11 cellular contexts compared by ENCODE assay signal in the genomic region with DNA sequence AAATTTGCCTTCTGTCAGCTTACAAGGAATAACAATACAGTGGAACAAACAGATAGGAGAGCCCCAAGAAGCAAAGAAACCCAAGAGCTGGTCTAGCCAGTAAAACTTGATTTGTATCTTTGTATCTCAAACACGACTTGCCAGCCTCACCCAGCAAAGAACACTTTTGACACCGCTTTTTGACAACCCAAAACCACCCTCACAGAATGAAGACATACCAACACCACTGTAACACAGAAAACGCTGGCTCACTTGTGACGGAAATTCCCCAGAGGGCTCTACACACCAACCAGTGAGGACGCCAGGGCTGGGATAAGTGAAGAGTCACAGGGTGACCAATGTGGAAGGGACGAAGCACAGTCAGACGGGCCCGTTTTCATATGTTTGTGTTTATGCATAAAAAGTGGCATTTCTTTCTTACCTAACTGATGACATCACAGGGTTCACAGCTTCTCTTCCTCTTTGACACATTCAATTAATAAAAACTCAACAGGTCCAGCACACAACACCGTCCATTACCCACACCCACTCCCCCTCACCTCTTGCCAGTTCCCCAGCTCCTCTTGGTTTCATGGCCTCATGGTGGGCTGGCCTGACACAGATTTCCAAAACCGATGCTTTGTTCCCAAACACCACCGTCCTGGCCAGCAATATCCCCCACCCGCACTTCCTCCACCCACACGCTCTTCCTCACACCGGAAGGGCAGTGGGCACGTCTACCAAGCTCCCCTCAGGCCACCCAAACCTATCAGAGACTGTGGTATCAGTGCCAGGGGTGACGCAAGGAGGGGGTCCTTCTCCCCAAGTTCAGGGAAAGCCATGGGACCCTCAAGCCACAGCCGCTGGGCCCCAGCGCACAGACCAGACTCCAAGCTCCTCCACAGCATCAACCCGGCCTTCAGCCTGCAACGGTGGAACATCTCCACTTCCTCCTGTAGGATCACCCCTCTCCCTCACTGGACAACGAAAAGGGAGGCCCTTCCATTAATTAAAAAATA.
"Had no signal": no experiment of that assay in that cellular context is flagged by ENCODE, and none has a peak within 500 bp of the region (broad histone marks: within the 10 kb centered on the region; RNA-seq: fewer than 3 reads in every experiment).

No MANE protein-coding gene starts in this region.

- H3K36me3 ChIP-seq: adrenal gland, pancreas, thyroid gland had no signal

- H3K4me1 ChIP-seq: pancreas had no signal

- ATAC-seq: left cardiac atrium, pancreas had no signal

- H3K27me3 ChIP-seq: adrenal gland, pancreas, thyroid gland had no signal

- H3K9me3 ChIP-seq: adrenal gland, pancreas, thyroid gland had no signal

- FAIRE-seq: pancreas had no signal

- DNase-seq: activated B cell treated with CpG ODN at 0.5 μM for 24 hours; activated CD4-positive, alpha-beta T cell treated with anti-CD3 and anti-CD28 coated beads, Interleukin-2, amount 10 ng/mL, durations not matched to agents 24 days and 14 days; activated naive CD4-positive, alpha-beta T cell treated with anti-CD3 and anti-CD28 coated beads, Interleukin-2, amount 10 ng/mL, durations not matched to agents 7 days and 5 days; central memory CD4-positive, alpha-beta T cell; effector CD4-positive, alpha-beta T cell; left cardiac atrium; thyroid gland had no signal

- H3K27ac ChIP-seq: adrenal gland, coronary artery, pancreas, thyroid gland had no signal

- H3K4me3 ChIP-seq: adrenal gland, coronary artery, pancreas, skin epidermis, thyroid gland had no signal
